In the genomic region with DNA sequence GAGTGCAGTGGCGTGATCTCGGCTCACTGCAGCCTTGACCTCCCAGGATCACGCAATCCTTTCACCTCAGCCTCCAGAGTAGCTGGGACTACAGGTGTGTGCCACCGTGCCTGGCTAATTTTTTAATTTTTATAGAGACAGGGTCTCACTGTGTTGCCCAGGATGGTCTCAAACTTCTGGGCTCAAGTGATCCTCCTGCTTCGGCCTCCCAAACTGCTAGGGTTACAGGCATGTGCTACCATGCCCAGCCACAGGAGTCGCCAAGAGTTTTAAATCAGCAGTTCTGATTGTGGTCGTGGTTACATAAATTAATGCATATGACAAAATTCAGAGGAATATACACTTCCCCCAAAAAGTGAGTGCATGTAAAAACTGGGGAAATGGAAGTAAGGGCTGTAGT, we compare ENCODE assay signal across 1 cellular context.
TF ChIP-seq lines count a peak whose summit lies in the region.

No MANE protein-coding gene starts in this region.

TF ChIP-seq in HCT116, 20 proteins besides CTCF, POLR2A, EP300 and RAD21 (continued from another document):
- TF ChIP-seq, protein P1, sequence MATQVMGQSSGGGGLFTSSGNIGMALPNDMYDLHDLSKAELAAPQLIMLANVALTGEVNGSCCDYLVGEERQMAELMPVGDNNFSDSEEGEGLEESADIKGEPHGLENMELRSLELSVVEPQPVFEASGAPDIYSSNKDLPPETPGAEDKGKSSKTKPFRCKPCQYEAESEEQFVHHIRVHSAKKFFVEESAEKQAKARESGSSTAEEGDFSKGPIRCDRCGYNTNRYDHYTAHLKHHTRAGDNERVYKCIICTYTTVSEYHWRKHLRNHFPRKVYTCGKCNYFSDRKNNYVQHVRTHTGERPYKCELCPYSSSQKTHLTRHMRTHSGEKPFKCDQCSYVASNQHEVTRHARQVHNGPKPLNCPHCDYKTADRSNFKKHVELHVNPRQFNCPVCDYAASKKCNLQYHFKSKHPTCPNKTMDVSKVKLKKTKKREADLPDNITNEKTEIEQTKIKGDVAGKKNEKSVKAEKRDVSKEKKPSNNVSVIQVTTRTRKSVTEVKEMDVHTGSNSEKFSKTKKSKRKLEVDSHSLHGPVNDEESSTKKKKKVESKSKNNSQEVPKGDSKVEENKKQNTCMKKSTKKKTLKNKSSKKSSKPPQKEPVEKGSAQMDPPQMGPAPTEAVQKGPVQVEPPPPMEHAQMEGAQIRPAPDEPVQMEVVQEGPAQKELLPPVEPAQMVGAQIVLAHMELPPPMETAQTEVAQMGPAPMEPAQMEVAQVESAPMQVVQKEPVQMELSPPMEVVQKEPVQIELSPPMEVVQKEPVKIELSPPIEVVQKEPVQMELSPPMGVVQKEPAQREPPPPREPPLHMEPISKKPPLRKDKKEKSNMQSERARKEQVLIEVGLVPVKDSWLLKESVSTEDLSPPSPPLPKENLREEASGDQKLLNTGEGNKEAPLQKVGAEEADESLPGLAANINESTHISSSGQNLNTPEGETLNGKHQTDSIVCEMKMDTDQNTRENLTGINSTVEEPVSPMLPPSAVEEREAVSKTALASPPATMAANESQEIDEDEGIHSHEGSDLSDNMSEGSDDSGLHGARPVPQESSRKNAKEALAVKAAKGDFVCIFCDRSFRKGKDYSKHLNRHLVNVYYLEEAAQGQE (IDR thresholded peaks at IDR 0.05; ENCODE audit: low read depth) = no peak
- TF ChIP-seq YY1 (IDR thresholded peaks at IDR 0.05; ENCODE audit: extremely low read depth, insufficient replicate concordance, low read depth, low read length) = no peak
